ENCODE assay signal across 10 cellular contexts in genomic region chr17:59627770-59628171, GRCh38. TPM values are rescaled to one million over a fixed set of nuclear protein-coding genes. Genes with fewer than 3 reads are reported as not detected.
DNase-seq lines count a peak whose midpoint lies in the region; ATAC-seq, FAIRE-seq and TF ChIP-seq lines count a peak whose summit lies in the region.
"Had no signal": no experiment of that assay in that cellular context is flagged by ENCODE, and none has a peak within 500 bp of the region (broad histone marks: within the 10 kb centered on the region; RNA-seq: fewer than 3 reads in every experiment).

No MANE protein-coding gene starts in this region.

- in situ Hi-C loops in GM12878 (cut with MboI), result no loop called here

- intact Hi-C loops in GM12878 (cut with micrococcal nuclease; ENCODE audit: unreplicated experiment), result no loop called here

- no peak overlapping the region for H4K91ac ChIP-seq in trophoblast cell (ENCODE audit: low read depth, low read length)

- H3K36me3 ChIP-seq in Karpas-422 (ENCODE audit: insufficient read depth, low read length) (peaks cover 31% of the 10 kb centered on the region), GM12878 (ENCODE audit: control insufficient read depth in 2 of 2, insufficient read depth in 2 of 2, low read length in 1 of 2) (peaks cover 0 to 17% of the 10 kb centered on the region in 2 experiments; a peak in 2 of 4 replicates), trophoblast cell (ENCODE audit: control insufficient read depth in 1 of 2, insufficient read depth in 2 of 2, low read length in 2 of 2) (peaks cover 3% of the 10 kb centered on the region in 2 experiments)
- no peaks in the 10 kb centered on the region for H3K36me3 ChIP-seq in effector memory CD4-positive, alpha-beta T cell (ENCODE audit: control insufficient read depth, insufficient read depth, low read length)

- H3K79me2 ChIP-seq in Karpas-422 (ENCODE audit: low read length) (peaks cover 100% of the 10 kb centered on the region), GM12878 (ENCODE audit: control insufficient read depth, insufficient read depth, low read length) (peaks cover 94% of the 10 kb centered on the region), trophoblast cell (ENCODE audit: control insufficient read depth, insufficient read depth, low read length, poor library complexity) (peaks cover 19% of the 10 kb centered on the region)

- FAIRE-seq in GM12878 (lab: Jason Lieb, UNC), result no peak

- H3K14ac ChIP-seq in trophoblast cell (ENCODE audit: low read length), result no peak overlapping the region

- TF ChIP-seq CTCF in GM10266 (IDR thresholded peaks at IDR 0.05; ENCODE audit: control insufficient read depth, insufficient read depth, low read depth, missing control alignments) (no peak), GM12878 (IDR thresholded peaks at IDR 0.05 in 2 of 3, conservative IDR thresholded peaks at IDR 0.05 in 1 of 3; ENCODE audit: control insufficient read depth in 2 of 3, extremely low read depth in 1 of 3, insufficient read depth in 1 of 3, low read depth in 3 of 3, low read length in 3 of 3) (no peak)

- H3K4me1 ChIP-seq in Karpas-422 (ENCODE audit: low read length), result peaks cover 66% of the 10 kb centered on the region
- peaks cover 31% of the 10 kb centered on the region for H3K4me1 ChIP-seq in GM12878 (ENCODE audit: control insufficient read depth, insufficient read depth, low read length)
- no peaks in the 10 kb centered on the region for H3K4me1 ChIP-seq in trophoblast cell (ENCODE audit: control insufficient read depth in 1 of 2, insufficient read depth in 2 of 2, low read length in 2 of 2)
- H3K4me1 ChIP-seq in effector memory CD4-positive, alpha-beta T cell (ENCODE audit: control insufficient read depth, insufficient read depth, low read length, poor library complexity, severe bottlenecking), result peaks cover 40% of the 10 kb centered on the region

- BruUV-seq in GM12878 (replicated peaks; lab: Mats Ljungman, UMichigan), result no TSS peak

- H3K27ac ChIP-seq in Karpas-422 (ENCODE audit: low read length) (peak overlapping the region; percentile 53), GM12878 (ENCODE audit: control insufficient read depth, insufficient read depth) (no peak overlapping the region; the same call in 1 of the 2 replicates), trophoblast cell (ENCODE audit: low read depth, low read length) (no peak overlapping the region)
- no peak overlapping the region for H3K27ac ChIP-seq in effector memory CD4-positive, alpha-beta T cell (ENCODE audit: insufficient read depth, low read length, poor library complexity, severe bottlenecking)
- H3K27ac ChIP-seq: RWPE1 had no signal

- no peak overlapping the region for H2BK120ac ChIP-seq in trophoblast cell (ENCODE audit: insufficient read depth, low read length, poor library complexity)

- H3K23ac ChIP-seq in trophoblast cell (ENCODE audit: low read length), result no peak overlapping the region

- SMC1A ChIA-PET in GM12878 (lab: Charles Lee; ENCODE audit: uncharacterized antibody, unreplicated experiment), result interaction anchor here (1.0 to 1.1 kb wide), 2 partner anchors 15 to 41 kb away, joined by 3 read pairs; no protein-coding TSS in a partner anchor

- H3K18ac ChIP-seq in trophoblast cell (ENCODE audit: low read length), result no peak overlapping the region

- POLR2A ChIA-PET in GM12878 (lab: Charles Lee), result interaction anchor here (0.6 to 1.3 kb wide), 7 partner anchors 9 to 1283 kb away, joined by 3 to 6 read pairs (median 4); no protein-coding TSS in a partner anchor

- no peak for TF ChIP-seq POLR2A in GM12878 (IDR thresholded peaks at IDR 0.05; ENCODE audit: low read depth, low read length)

- H2AK5ac ChIP-seq in trophoblast cell (ENCODE audit: low read length), result no peak overlapping the region

- H3K27me3 ChIP-seq in Karpas-422 (ENCODE audit: low read length) (no peaks in the 10 kb centered on the region), GM12878 (replicated peaks in 1 of 2; ENCODE audit: control insufficient read depth in 2 of 2, insufficient read depth in 2 of 2, low read length in 1 of 2) (no peaks in the 10 kb centered on the region), trophoblast cell (ENCODE audit: insufficient read depth, low read length) (no peaks in the 10 kb centered on the region)
- H3K27me3 ChIP-seq in effector memory CD4-positive, alpha-beta T cell (replicated peaks; ENCODE audit: control insufficient read depth, insufficient read depth, low read length, poor library complexity, severe bottlenecking), result no peaks in the 10 kb centered on the region

- peak; percentile 12 for DNase-seq in GM10266 (ENCODE audit: extremely low spot score)
- no peak for DNase-seq in Karpas-422
- no peak for DNase-seq in GM12878 (ENCODE audit: low read depth, low spot score)
- DNase-seq in trophoblast cell, result no peak
- DNase-seq in AG08396 (ENCODE audit: low spot score), result no peak
- no peak for DNase-seq in effector memory CD4-positive, alpha-beta T cell
- no peak for DNase-seq in NCI-H526 treated with DMSO at 0.1 percent for 48 hours (lab: John Stamatoyannopoulos, UW)
- DNase-seq: activated CD8-positive, alpha-beta T cell treated with anti-CD3 and anti-CD28 coated beads for 36 hours; NCI-H1694 had no signal

- H3K79me1 ChIP-seq in trophoblast cell (ENCODE audit: low read length), result no peaks in the 10 kb centered on the region

- CTCF ChIA-PET in GM12878 (lab: Yijun Ruan, JAX), result interaction anchor here (1.3 kb wide), 1 partner anchor 43 kb away, joined by 3 read pairs; no protein-coding TSS in a partner anchor

- RAD21 ChIA-PET in GM12878 (lab: Charles Lee; ENCODE audit: unreplicated experiment), result interaction anchor here (0.8 to 1.3 kb wide), 2 partner anchors 9 to 14 kb away, joined by 4 to 7 read pairs; no protein-coding TSS in a partner anchor

- H3K4me3 ChIP-seq in Karpas-422 (ENCODE audit: low read length) (no peak overlapping the region), GM12878 (peak overlapping the region; percentile 31; the same call in 1 of the 2 replicates), trophoblast cell (ENCODE audit: low read depth, low read length) (no peak overlapping the region)
- no peak overlapping the region for H3K4me3 ChIP-seq in effector memory CD4-positive, alpha-beta T cell (ENCODE audit: insufficient read depth, low read depth, low read length, poor library complexity, severe bottlenecking)

- no peaks in the 10 kb centered on the region for H3K9me2 ChIP-seq in Karpas-422 (replicated peaks; ENCODE audit: insufficient read depth, low read length)

- ATAC-seq in GM12878, result peak; percentile 49
- ATAC-seq: activated CD8-positive, alpha-beta T cell treated with anti-CD3 and anti-CD28 coated beads for 36 hours had no signal

- peak overlapping the region; percentile 9 for H3K4ac ChIP-seq in trophoblast cell (ENCODE audit: low read depth, low read length)

- 0% methylated on average over 2 of the region's 2 CpGs for WGBS in GM12878 (ENCODE audit: insufficient coverage, insufficient replicate concordance, low lambda C conversion rate, missing lambda C conversion rate)
- WGBS in trophoblast cell (ENCODE audit: extremely low coverage, insufficient coverage, insufficient read length), result no CpG with 5 or more reads among the region's 2 CpGs

- no peak overlapping the region for H4K12ac ChIP-seq in trophoblast cell (ENCODE audit: low read depth, low read length)

- H3K9ac ChIP-seq in Karpas-422 (ENCODE audit: low read length) (no peak overlapping the region), GM12878 (ENCODE audit: control insufficient read depth, insufficient read depth, low read length) (no peak overlapping the region), trophoblast cell (ENCODE audit: low read length) (no peak overlapping the region)

- H3K9me3 ChIP-seq in Karpas-422 (ENCODE audit: low read length) (no peaks in the 10 kb centered on the region), GM12878 (replicated peaks; ENCODE audit: control insufficient read depth, insufficient read depth, low read length) (no peaks in the 10 kb centered on the region), trophoblast cell (ENCODE audit: insufficient read depth, low read depth, low read length) (no peaks in the 10 kb centered on the region)
- H3K9me3 ChIP-seq in effector memory CD4-positive, alpha-beta T cell (ENCODE audit: control insufficient read depth, low read length), result no peaks in the 10 kb centered on the region

- H4K8ac ChIP-seq in trophoblast cell (ENCODE audit: low read depth, low read length), result no peak overlapping the region

- H4K20me1 ChIP-seq in Karpas-422 (ENCODE audit: insufficient read depth, low read depth, low read length), result peaks cover 63% of the 10 kb centered on the region
- peaks cover 12% of the 10 kb centered on the region; the same call in 1 of the 2 replicates for H4K20me1 ChIP-seq in GM12878 (ENCODE audit: control insufficient read depth, insufficient read depth)

- H3K4me2 ChIP-seq in Karpas-422 (ENCODE audit: low read depth, low read length, poor library complexity, severe bottlenecking), result no peak overlapping the region
- peak overlapping the region; percentile 61 for H3K4me2 ChIP-seq in GM12878 (ENCODE audit: control insufficient read depth, insufficient read depth)
- no peak overlapping the region for H3K4me2 ChIP-seq in trophoblast cell (ENCODE audit: low read length)

- 0 out of 4 replicates have a peak, but pooled peaks of 1 of the 2 experiments have one; percentile 7 for TF ChIP-seq EP300 in GM12878 (IDR thresholded peaks at IDR 0.05; ENCODE audit: borderline replicate concordance in 1 of 2, control insufficient read depth in 1 of 2, low read depth in 2 of 2, low read length in 2 of 2)

- TF ChIP-seq RAD21 in GM12878 (IDR thresholded peaks at IDR 0.05; ENCODE audit: insufficient read depth, low read depth, low read length), result no peak

- no peak overlapping the region for H2BK5ac ChIP-seq in trophoblast cell (ENCODE audit: low read depth, low read length, poor library complexity)

- H2BK12ac ChIP-seq in trophoblast cell (ENCODE audit: low read length), result no peak overlapping the region

- no peak overlapping the region for H2AFZ ChIP-seq in Karpas-422 (ENCODE audit: low read length)
- H2AFZ ChIP-seq in GM12878 (ENCODE audit: control insufficient read depth, low read depth, low read length), result no peak overlapping the region
- H2AFZ ChIP-seq in trophoblast cell (ENCODE audit: insufficient read depth, low read length, poor library complexity), result no peak overlapping the region

RNA-seq across cellular contexts. Expression of gene CLTC, which starts 8.1 kb away (rescaled TPM):
- total RNA-seq in Karpas-422 (2014; rRNA removed; shearing (Covaris generic); ENCODE audit: low replicate concordance), result 85.0 and 162 TPM in 2 replicates
- 282 and 283 TPM in 2 replicates for total RNA-seq in GM12878 (2013; cell fraction: nucleolus; rRNA removed)
- total RNA-seq in GM12878 (2014; rRNA removed) (120 and 137 TPM in 2 replicates), GM12878 (2014; rRNA removed; fragmentation: Illumina TruSeq; extraction: Trizol) (139 and 141 TPM in 2 replicates), GM12878 (2021) (178 and 188 TPM in 2 replicates)
- 80.2 TPM for polyA plus RNA-seq in GM12878 (2011; ENCODE audit: low read depth)
- polyA plus RNA-seq in GM12878 (2011; rRNA removed) (140 and 178 TPM in 2 replicates), GM12878 (2014; fragmentation: Illumina TruSeq; extraction: Trizol) (105 and 110 TPM in 2 replicates), GM12878 (2014; fragmentation: Nextera tagmentation; extraction: Ambion mirVana) (10 to 100 TPM; 93.0 to 94.3 TPM), GM12878 (2014; rRNA removed) (60.3 and 77.5 TPM in 2 replicates), GM12878 (2016; fragmentation: Nextera tagmentation; extraction: Ambion mirVana) (100 to 1,000 TPM; 156 to 179 TPM)
- polyA plus RNA-seq in GM12878 (2011; cell fraction: cytosol; rRNA removed), result 136 and 157 TPM in 2 replicates
- 95.3 and 118 TPM in 2 replicates for polyA plus RNA-seq in GM12878 (2011; cell fraction: nucleus; rRNA removed)
- 81.8 and 95.9 TPM in 2 replicates for polyA plus RNA-seq in GM12878 (2012)
- polyA minus RNA-seq in GM12878 (2011; rRNA and poly(A)+ RNA removed), result 364 and 505 TPM in 2 replicates
- polyA minus RNA-seq in GM12878 (2011; cell fraction: cytosol; rRNA and poly(A)+ RNA removed), result 148 and 203 TPM in 2 replicates
- polyA minus RNA-seq in GM12878 (2011; cell fraction: nucleus; rRNA and poly(A)+ RNA removed), result 82.2 and 124 TPM in 2 replicates
- polyA plus RNA-seq in trophoblast cell (2013), result 234 and 254 TPM in 2 replicates
